ENCODE assay signal across 8 cellular contexts in genomic region chr6:90478789-90479602, GRCh38.
DNase-seq lines count a peak whose midpoint lies in the region; ATAC-seq lines count a peak whose summit lies in the region.

No MANE protein-coding gene starts in this region.

- ATAC-seq in GM18517 (IDR thresholded peaks at IDR 0.05; ENCODE audit: unreplicated experiment) (peak; percentile 90), HG03039 (IDR thresholded peaks at IDR 0.05; ENCODE audit: unreplicated experiment) (peak; percentile 91), T-helper 17 cell (peak; percentile 97), left ventricle myocardium superior (peak; percentile 100), sciatic nerve (peak; percentile 99)

- peaks cover 17% of the 10 kb centered on the region for H3K4me1 Mint-ChIP-seq in T-helper 17 cell

- no peaks in the 10 kb centered on the region for H3K27me3 Mint-ChIP-seq in T-helper 17 cell

- peak; percentile 77 for DNase-seq in 8988T
- DNase-seq in NCI-H1930 (lab: John Stamatoyannopoulos, UW) = peak; percentile 10 to 68
- peak; percentile 45 to 68 (median 64) for DNase-seq in T-helper 17 cell
- DNase-seq in amygdala (lab: John Stamatoyannopoulos, UW) = peak; percentile 9 to 90 (median 71)
- peak; percentile 82 for DNase-seq in left ventricle myocardium superior
- DNase-seq in sciatic nerve (ENCODE audit: low spot score) = peak; percentile 87

- H3K9me3 ChIP-seq in T-helper 17 cell (ENCODE audit: control insufficient read depth, low read length, poor library complexity, severe bottlenecking) = no peaks in the 10 kb centered on the region

- H3K36me3 Mint-ChIP-seq in T-helper 17 cell (ENCODE audit: low read depth) = no peaks in the 10 kb centered on the region

- H3K4me3 Mint-ChIP-seq in T-helper 17 cell = peak overlapping the region; percentile 63

- intact Hi-C loops in left ventricle myocardium superior (cut with micrococcal nuclease) = loop anchor here (1.0 to 10.0 kb wide), 3 partner anchors 84 to 539 kb away; no protein-coding TSS in a partner anchor
- intact Hi-C loops in sciatic nerve (cut with DNase I) = loop anchor here (2.0 kb wide), 1 partner anchor 538 kb away; no protein-coding TSS in a partner anchor

- peak overlapping the region; percentile 92 for H3K27ac Mint-ChIP-seq in T-helper 17 cell

Comparison
In these comparisons a context has a peak if more than half of its experiments do, and no peak if none do; other contexts are left out.
1. Peak in every context shown above with its lines: DNase-seq and ATAC-seq.